ENCODE assay signal across 1 cellular context in the genomic region with DNA sequence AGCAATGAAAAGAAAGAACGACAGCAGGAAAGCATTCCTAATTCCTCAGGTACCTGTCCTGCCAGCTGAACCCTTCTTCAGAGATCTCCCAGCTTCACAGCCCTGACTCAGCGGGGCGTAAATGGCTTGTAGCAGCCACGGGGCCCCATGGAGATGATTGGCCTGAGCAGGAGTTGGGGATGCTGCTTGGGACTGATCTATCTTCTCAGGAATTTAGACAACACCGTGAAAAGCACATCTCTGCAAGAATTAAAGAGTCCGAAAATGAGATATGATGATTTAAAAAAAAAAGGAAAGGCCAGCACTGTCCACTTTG.
A peak's percentile ranks its signal among the peaks of the same experiment; 100 is the strongest.
TF ChIP-seq lines count a peak whose summit lies in the region.

No MANE protein-coding gene starts in this region.

TF ChIP-seq in GM23338, 12 proteins besides CTCF, POLR2A, EP300 and RAD21:
- TF ChIP-seq, protein P1, sequence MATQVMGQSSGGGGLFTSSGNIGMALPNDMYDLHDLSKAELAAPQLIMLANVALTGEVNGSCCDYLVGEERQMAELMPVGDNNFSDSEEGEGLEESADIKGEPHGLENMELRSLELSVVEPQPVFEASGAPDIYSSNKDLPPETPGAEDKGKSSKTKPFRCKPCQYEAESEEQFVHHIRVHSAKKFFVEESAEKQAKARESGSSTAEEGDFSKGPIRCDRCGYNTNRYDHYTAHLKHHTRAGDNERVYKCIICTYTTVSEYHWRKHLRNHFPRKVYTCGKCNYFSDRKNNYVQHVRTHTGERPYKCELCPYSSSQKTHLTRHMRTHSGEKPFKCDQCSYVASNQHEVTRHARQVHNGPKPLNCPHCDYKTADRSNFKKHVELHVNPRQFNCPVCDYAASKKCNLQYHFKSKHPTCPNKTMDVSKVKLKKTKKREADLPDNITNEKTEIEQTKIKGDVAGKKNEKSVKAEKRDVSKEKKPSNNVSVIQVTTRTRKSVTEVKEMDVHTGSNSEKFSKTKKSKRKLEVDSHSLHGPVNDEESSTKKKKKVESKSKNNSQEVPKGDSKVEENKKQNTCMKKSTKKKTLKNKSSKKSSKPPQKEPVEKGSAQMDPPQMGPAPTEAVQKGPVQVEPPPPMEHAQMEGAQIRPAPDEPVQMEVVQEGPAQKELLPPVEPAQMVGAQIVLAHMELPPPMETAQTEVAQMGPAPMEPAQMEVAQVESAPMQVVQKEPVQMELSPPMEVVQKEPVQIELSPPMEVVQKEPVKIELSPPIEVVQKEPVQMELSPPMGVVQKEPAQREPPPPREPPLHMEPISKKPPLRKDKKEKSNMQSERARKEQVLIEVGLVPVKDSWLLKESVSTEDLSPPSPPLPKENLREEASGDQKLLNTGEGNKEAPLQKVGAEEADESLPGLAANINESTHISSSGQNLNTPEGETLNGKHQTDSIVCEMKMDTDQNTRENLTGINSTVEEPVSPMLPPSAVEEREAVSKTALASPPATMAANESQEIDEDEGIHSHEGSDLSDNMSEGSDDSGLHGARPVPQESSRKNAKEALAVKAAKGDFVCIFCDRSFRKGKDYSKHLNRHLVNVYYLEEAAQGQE (IDR thresholded peaks at IDR 0.05; ENCODE audit: unreplicated experiment) = no peak
- TF ChIP-seq, protein P2, sequence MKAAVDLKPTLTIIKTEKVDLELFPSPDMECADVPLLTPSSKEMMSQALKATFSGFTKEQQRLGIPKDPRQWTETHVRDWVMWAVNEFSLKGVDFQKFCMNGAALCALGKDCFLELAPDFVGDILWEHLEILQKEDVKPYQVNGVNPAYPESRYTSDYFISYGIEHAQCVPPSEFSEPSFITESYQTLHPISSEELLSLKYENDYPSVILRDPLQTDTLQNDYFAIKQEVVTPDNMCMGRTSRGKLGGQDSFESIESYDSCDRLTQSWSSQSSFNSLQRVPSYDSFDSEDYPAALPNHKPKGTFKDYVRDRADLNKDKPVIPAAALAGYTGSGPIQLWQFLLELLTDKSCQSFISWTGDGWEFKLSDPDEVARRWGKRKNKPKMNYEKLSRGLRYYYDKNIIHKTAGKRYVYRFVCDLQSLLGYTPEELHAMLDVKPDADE (IDR thresholded peaks at IDR 0.05) = no peak
- TF ChIP-seq, protein P3, sequence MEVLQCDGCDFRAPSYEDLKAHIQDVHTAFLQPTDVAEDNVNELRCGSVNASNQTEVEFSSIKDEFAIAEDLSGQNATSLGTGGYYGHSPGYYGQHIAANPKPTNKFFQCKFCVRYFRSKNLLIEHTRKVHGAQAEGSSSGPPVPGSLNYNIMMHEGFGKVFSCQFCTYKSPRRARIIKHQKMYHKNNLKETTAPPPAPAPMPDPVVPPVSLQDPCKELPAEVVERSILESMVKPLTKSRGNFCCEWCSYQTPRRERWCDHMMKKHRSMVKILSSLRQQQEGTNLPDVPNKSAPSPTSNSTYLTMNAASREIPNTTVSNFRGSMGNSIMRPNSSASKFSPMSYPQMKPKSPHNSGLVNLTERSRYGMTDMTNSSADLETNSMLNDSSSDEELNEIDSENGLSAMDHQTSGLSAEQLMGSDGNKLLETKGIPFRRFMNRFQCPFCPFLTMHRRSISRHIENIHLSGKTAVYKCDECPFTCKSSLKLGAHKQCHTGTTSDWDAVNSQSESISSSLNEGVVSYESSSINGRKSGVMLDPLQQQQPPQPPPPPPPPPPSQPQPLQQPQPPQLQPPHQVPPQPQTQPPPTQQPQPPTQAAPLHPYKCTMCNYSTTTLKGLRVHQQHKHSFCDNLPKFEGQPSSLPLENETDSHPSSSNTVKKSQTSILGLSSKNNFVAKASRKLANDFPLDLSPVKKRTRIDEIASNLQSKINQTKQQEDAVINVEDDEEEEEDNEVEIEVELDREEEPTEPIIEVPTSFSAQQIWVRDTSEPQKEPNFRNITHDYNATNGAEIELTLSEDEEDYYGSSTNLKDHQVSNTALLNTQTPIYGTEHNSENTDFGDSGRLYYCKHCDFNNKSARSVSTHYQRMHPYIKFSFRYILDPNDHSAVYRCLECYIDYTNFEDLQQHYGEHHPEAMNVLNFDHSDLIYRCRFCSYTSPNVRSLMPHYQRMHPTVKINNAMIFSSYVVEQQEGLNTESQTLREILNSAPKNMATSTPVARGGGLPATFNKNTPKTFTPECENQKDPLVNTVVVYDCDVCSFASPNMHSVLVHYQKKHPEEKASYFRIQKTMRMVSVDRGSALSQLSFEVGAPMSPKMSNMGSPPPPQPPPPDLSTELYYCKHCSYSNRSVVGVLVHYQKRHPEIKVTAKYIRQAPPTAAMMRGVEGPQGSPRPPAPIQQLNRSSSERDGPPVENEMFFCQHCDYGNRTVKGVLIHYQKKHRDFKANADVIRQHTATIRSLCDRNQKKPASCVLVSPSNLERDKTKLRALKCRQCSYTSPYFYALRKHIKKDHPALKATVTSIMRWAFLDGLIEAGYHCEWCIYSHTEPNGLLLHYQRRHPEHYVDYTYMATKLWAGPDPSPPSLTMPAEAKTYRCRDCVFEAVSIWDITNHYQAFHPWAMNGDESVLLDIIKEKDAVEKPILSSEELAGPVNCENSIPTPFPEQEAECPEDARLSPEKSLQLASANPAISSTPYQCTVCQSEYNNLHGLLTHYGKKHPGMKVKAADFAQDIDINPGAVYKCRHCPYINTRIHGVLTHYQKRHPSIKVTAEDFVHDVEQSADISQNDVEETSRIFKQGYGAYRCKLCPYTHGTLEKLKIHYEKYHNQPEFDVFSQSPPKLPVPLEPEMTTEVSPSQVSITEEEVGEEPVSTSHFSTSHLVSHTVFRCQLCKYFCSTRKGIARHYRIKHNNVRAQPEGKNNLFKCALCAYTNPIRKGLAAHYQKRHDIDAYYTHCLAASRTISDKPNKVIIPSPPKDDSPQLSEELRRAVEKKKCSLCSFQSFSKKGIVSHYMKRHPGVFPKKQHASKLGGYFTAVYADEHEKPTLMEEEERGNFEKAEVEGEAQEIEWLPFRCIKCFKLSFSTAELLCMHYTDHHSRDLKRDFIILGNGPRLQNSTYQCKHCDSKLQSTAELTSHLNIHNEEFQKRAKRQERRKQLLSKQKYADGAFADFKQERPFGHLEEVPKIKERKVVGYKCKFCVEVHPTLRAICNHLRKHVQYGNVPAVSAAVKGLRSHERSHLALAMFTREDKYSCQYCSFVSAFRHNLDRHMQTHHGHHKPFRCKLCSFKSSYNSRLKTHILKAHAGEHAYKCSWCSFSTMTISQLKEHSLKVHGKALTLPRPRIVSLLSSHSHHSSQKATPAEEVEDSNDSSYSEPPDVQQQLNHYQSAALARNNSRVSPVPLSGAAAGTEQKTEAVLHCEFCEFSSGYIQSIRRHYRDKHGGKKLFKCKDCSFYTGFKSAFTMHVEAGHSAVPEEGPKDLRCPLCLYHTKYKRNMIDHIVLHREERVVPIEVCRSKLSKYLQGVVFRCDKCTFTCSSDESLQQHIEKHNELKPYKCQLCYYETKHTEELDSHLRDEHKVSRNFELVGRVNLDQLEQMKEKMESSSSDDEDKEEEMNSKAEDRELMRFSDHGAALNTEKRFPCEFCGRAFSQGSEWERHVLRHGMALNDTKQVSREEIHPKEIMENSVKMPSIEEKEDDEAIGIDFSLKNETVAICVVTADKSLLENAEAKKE (CRISPR knock-in tag; IDR thresholded peaks at IDR 0.05) = peak; percentile 37; the same call in 1 of the 2 replicates
